34 cellular contexts compared by ENCODE assay signal in the genomic region with DNA sequence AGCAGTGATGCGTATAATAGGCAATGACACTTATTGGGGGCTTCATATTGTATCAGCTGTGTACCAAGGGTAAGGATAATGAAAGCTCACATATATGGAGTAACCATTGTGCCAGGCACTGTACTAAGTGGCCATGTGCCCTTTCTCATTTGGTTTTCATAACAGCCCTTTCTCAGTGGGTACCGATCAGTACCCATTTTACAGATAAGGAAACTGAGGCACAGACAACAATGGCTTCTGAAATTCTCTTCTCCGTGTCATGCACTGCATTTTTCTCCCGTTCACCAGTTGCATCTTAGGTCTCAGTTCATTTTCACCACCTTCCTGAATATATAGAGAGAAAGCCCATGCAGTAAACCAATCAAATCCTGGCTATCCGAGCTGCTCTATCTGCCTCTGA.
"Had no signal": no experiment of that assay in that cellular context is flagged by ENCODE, and none has a peak within 500 bp of the region (broad histone marks: within the 10 kb centered on the region; RNA-seq: fewer than 3 reads in every experiment).

No MANE protein-coding gene starts in this region.

- H3K9me3 ChIP-seq: MG63 had no signal

- DNase-seq: Karpas-422, Kasumi-1, MG63, MM.1S, MV-4-11, NCI-H1048, NCI-H1092, NCI-H1092 treated with DMSO at 0.1 percent for 48 hours, NCI-H1105, NCI-H1105 treated with DMSO at 0.1 percent for 48 hours, NCI-H1417, NCI-H1417 treated with DMSO at 0.1 percent for 48 hours, NCI-H1436, NCI-H1436 treated with DMSO at 0.1 percent for 48 hours, NCI-H146, NCI-H1694 treated with DMSO at 0.1 percent for 48 hours, NCI-H187, NCI-H187 treated with DMSO at 0.1 percent for 48 hours, NCI-H1930, NCI-H2029, NCI-H2029 treated with DMSO at 0.1 percent for 48 hours, NCI-H2081, NCI-H2081 treated with DMSO at 0.1 percent for 48 hours, NCI-H2107, NCI-H2171, NCI-H2171 treated with DMSO at 0.1 percent for 48 hours, NCI-H2227 treated with DMSO at 0.1 percent for 48 hours, NCI-H226, NCI-H345, NCI-H446, NCI-H446 treated with DMSO at 0.1 percent for 48 hours, NCI-H510A, NCI-H510A treated with DMSO at 0.1 percent for 48 hours, NCI-H524 had no signal

- H3K4me3 ChIP-seq: MG63 had no signal

- H3K36me3 ChIP-seq: MG63 had no signal
